7 cellular contexts compared by ENCODE assay signal in the genomic region with DNA sequence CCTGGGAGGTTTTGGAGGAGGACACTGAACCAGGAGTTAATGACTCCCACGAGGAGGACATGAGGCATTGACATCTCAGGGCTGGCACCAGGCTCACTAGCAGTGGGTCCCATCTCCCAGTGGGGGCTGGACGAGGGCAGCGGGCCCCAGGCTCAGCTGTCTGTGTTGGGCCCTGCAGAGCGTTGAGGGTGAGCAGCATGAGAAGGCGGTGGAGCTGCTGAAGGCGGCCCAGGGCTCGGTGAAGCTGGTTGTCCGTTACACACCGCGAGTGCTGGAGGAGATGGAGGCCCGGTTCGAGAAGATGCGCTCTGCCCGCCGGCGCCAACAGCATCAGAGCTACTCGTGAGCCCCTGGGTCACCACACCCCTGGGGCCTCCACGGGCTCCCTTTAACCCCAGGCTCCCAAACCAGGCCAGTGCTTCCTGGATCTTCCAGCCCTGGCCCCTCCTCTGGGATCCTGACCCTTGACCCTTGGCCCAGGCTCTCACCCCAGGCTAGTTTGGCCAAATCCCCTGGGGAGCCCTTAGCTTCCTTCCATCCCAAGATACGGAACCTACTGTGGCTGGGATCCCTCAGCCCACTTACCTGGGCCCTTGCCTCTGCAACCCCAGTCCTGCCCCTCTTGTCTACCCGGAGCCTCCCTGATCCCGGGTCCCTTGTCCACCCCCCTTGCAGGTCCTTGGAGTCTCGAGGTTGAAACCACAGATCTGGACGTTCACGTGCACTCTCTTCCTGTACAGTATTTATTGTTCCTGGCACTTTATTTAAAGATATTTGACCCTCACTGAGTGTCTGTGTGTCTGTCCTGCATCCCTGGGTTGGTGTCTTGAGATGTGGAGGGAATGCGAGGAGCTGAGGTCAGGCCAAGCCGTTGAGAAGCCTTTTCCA. TPM values are rescaled to one million over a fixed set of nuclear protein-coding genes. Genes with fewer than 3 reads are reported as not detected.
A peak's percentile ranks its signal among the peaks of the same experiment; 100 is the strongest.
DNase-seq lines count a peak whose midpoint lies in the region; ATAC-seq and TF ChIP-seq lines count a peak whose summit lies in the region.
"Had no signal": no experiment of that assay in that cellular context is flagged by ENCODE, and none has a peak within 500 bp of the region (broad histone marks: within the 10 kb centered on the region; RNA-seq: fewer than 3 reads in every experiment).

No MANE protein-coding gene starts in this region.

- intact Hi-C loops in psoas muscle (cut with DNase I) = loop anchor here (5.0 kb wide), 1 partner anchor 34 kb away; no protein-coding TSS in a partner anchor

- H3K4me3 ChIP-seq in ectodermal cell (ENCODE audit: insufficient read depth, low read depth, low read length) = peak overlapping the region; percentile 65
- H3K4me3 ChIP-seq in psoas muscle = peak overlapping the region; percentile 85

- no peaks in the 10 kb centered on the region for H3K36me3 ChIP-seq in KOPT-K1 (ENCODE audit: insufficient read depth, low read length)
- no peaks in the 10 kb centered on the region for H3K36me3 ChIP-seq in ectodermal cell (ENCODE audit: control insufficient read depth, insufficient read depth, low read length)
- H3K36me3 ChIP-seq in psoas muscle (ENCODE audit: insufficient read depth in 1 of 2, low read depth in 1 of 2) = no peaks in the 10 kb centered on the region

- no peak for ATAC-seq in psoas muscle
- ATAC-seq in HG03469 (IDR thresholded peaks at IDR 0.05; ENCODE audit: unreplicated experiment) = no peak

- H3K9me3 ChIP-seq in KOPT-K1 (ENCODE audit: insufficient read depth, low read length, poor library complexity, severe bottlenecking) (no peaks in the 10 kb centered on the region), ectodermal cell (ENCODE audit: control insufficient read depth, low read length) (no peaks in the 10 kb centered on the region), psoas muscle (no peaks in the 10 kb centered on the region)

- H3K27me3 ChIP-seq in ectodermal cell (ENCODE audit: control insufficient read depth, insufficient read depth, low read length, poor library complexity, severe bottlenecking) (peaks cover 37% of the 10 kb centered on the region), psoas muscle (ENCODE audit: insufficient read depth in 3 of 3, low read length in 2 of 3) (no peaks in the 10 kb centered on the region)

- H3K4me1 ChIP-seq in ectodermal cell (ENCODE audit: control insufficient read depth, insufficient read depth, low read length) = peaks cover 11% of the 10 kb centered on the region
- peaks cover 31% of the 10 kb centered on the region for H3K4me1 ChIP-seq in psoas muscle

- H3K27ac ChIP-seq in KOPT-K1 (ENCODE audit: low read depth, low read length, poor library complexity, severe bottlenecking) = peak overlapping the region; percentile 71
- no peak overlapping the region for H3K27ac ChIP-seq in ectodermal cell (ENCODE audit: insufficient read depth, low read depth, low read length, poor library complexity, severe bottlenecking)
- peak overlapping the region; percentile 98 for H3K27ac ChIP-seq in psoas muscle

- DNase-seq in psoas muscle (no peak), Kasumi-1 (lab: John Stamatoyannopoulos, UW) (no peak)
- no peak for DNase-seq in activated CD4-positive, alpha-beta T cell treated with anti-CD3 and anti-CD28 coated beads, Interleukin-2, amount 50 U/mL, for 4 hours

- no peak for TF ChIP-seq CTCF in psoas muscle (IDR thresholded peaks at IDR 0.05)

- WGBS in ectodermal cell, 2 experiments = 87 to 88% methylated on average over 26 of the region's 26 CpGs
- WGBS in psoas muscle, 3 donors = 56 to 59% (median 58%) methylated on average over 23 to 26 of the region's 26 CpGs

RNA-seq across cellular contexts. Expression of a gene that starts 1.0 kb away (rescaled TPM):
- polyA plus RNA-seq in ectodermal cell (2013, experiment 1 of 4) = not detected
- 0.37 TPM for polyA plus RNA-seq in ectodermal cell (2013, experiment 2 of 4)
- polyA plus RNA-seq in ectodermal cell (2013, experiment 3 of 4) = 0.53 TPM
- 0.81 TPM for polyA plus RNA-seq in ectodermal cell (2013, experiment 4 of 4)
- 1 to 10 TPM in 2 of 4 donors, under 1 TPM in 2; 0.54 to 1.6 (median 1.2) TPM for total RNA-seq in psoas muscle
- 1 to 10 TPM; 1.7 to 1.9 (median 1.9) TPM for polyA plus RNA-seq in psoas muscle

RNA-seq across cellular contexts. Expression of a gene that starts 1.4 kb away (rescaled TPM):
- 18.5 TPM for polyA plus RNA-seq in ectodermal cell (2013, experiment 1 of 4)
- polyA plus RNA-seq in ectodermal cell (2013, experiment 2 of 4) = 14.3 TPM
- 20.9 TPM for polyA plus RNA-seq in ectodermal cell (2013, experiment 3 of 4)
- polyA plus RNA-seq in ectodermal cell (2013, experiment 4 of 4) = 20.7 TPM
- total RNA-seq in psoas muscle = 1 to 10 TPM; 1.4 to 3.8 (median 2.6) TPM
- polyA plus RNA-seq in psoas muscle = 1 to 10 TPM; 2.6 to 5.0 (median 3.2) TPM

RNA-seq across cellular contexts. Expression of a gene that starts 3.8 kb away (rescaled TPM):
- polyA plus RNA-seq in ectodermal cell (2013, experiment 1 of 4) = 3.9 TPM
- polyA plus RNA-seq in ectodermal cell (2013, experiment 2 of 4) = 2.9 TPM
- polyA plus RNA-seq in ectodermal cell (2013, experiment 3 of 4) = 4.8 TPM
- polyA plus RNA-seq in ectodermal cell (2013, experiment 4 of 4) = 5.2 TPM
- total RNA-seq in psoas muscle = 10 to 100 TPM; 11.8 to 27.9 (median 22.3) TPM
- 10 to 100 TPM; 13.9 to 24.3 (median 15.8) TPM for polyA plus RNA-seq in psoas muscle

RNA-seq across cellular contexts. Expression of a gene that starts 32.7 kb away (rescaled TPM):
- 343 TPM for polyA plus RNA-seq in ectodermal cell (2013, experiment 1 of 4)
- 315 TPM for polyA plus RNA-seq in ectodermal cell (2013, experiment 2 of 4)
- 279 TPM for polyA plus RNA-seq in ectodermal cell (2013, experiment 3 of 4)
- polyA plus RNA-seq in ectodermal cell (2013, experiment 4 of 4) = 290 TPM
- total RNA-seq in psoas muscle = 100 to 1,000 TPM in 3 of 4 donors, 10 to 100 TPM in 1; 89.1 to 133 (median 111) TPM
- 100 to 1,000 TPM in 1 of 3 donors, 10 to 100 TPM in 2; 83.2 to 123 (median 85.3) TPM for polyA plus RNA-seq in psoas muscle

RNA-seq across cellular contexts. Expression of a gene that starts 37.3 kb away (rescaled TPM):
- 0.39 TPM for polyA plus RNA-seq in ectodermal cell (2013, experiment 1 of 4)
- 0.41 TPM for polyA plus RNA-seq in ectodermal cell (2013, experiment 2 of 4)
- 0.75 TPM for polyA plus RNA-seq in ectodermal cell (2013, experiment 3 of 4)
- polyA plus RNA-seq in ectodermal cell (2013, experiment 4 of 4) = 0.57 TPM
- 100 to 1,000 TPM; 250 to 405 (median 298) TPM for total RNA-seq in psoas muscle
- 100 to 1,000 TPM in 2 of 3 donors, 10 to 100 TPM in 1; 32.9 to 160 (median 105) TPM for polyA plus RNA-seq in psoas muscle
- total RNA-seq: lung microvascular endothelial cell had no signal
